Comparison of ENCODE assay signal across 1 cellular context in the genomic region with DNA sequence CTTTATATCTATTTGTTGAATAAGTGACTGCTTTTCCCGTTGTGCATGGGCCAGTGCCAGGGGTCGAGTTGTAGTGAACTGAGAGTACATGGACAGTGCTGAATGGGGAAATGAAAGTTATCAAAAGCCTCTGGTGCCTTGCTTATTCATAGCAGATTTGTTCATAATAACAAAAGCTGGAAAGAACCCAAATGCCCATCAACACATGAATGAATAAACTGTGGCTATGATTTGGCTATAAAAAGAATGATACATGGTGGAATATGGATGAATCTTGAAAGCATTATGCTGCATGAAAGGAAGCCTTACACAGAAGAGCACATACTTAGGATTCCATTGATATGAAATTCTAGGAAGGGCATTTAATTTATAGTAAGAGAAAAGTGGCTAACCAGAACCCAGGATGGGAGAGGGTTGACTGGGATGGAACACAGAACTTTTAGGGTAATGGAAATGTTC.
TF ChIP-seq lines count a peak whose summit lies in the region.

No MANE protein-coding gene starts in this region.

TF ChIP-seq in HCT116, 20 proteins besides CTCF, POLR2A, EP300 and RAD21 (continued from another document):
- TF ChIP-seq, protein P1, sequence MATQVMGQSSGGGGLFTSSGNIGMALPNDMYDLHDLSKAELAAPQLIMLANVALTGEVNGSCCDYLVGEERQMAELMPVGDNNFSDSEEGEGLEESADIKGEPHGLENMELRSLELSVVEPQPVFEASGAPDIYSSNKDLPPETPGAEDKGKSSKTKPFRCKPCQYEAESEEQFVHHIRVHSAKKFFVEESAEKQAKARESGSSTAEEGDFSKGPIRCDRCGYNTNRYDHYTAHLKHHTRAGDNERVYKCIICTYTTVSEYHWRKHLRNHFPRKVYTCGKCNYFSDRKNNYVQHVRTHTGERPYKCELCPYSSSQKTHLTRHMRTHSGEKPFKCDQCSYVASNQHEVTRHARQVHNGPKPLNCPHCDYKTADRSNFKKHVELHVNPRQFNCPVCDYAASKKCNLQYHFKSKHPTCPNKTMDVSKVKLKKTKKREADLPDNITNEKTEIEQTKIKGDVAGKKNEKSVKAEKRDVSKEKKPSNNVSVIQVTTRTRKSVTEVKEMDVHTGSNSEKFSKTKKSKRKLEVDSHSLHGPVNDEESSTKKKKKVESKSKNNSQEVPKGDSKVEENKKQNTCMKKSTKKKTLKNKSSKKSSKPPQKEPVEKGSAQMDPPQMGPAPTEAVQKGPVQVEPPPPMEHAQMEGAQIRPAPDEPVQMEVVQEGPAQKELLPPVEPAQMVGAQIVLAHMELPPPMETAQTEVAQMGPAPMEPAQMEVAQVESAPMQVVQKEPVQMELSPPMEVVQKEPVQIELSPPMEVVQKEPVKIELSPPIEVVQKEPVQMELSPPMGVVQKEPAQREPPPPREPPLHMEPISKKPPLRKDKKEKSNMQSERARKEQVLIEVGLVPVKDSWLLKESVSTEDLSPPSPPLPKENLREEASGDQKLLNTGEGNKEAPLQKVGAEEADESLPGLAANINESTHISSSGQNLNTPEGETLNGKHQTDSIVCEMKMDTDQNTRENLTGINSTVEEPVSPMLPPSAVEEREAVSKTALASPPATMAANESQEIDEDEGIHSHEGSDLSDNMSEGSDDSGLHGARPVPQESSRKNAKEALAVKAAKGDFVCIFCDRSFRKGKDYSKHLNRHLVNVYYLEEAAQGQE (IDR thresholded peaks at IDR 0.05; ENCODE audit: low read depth), result no peak
- TF ChIP-seq TCF7L2 (IDR thresholded peaks at IDR 0.05; ENCODE audit: borderline replicate concordance, extremely low read depth, insufficient read depth, insufficient read length), result no peak
